ENCODE assay signal across 1 cellular context in the genomic region with DNA sequence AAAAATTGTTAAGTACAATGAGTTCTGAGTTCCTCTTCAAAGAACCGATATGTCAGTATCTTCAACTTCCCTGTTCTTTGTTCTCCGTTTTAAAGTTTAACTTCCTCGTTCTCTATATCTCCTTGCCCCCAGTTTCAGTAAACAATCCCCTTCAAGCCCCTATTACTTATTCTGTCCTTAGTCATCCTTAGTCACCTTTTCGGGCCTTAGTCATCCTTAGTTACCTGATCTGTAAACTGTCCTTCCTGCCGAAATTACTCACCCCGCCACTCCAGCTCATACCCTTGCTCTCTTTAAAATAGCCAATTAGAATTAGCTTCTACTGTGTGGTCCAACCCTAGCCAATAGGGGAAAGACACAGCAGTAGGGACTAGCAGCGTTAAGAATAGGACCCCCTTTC.
TF ChIP-seq lines count a peak whose summit lies in the region.

No MANE protein-coding gene starts in this region.

TF ChIP-seq in SK-N-SH, 30 proteins besides CTCF, POLR2A, EP300 and RAD21 (continued from another document):
- TF ChIP-seq, protein P1, sequence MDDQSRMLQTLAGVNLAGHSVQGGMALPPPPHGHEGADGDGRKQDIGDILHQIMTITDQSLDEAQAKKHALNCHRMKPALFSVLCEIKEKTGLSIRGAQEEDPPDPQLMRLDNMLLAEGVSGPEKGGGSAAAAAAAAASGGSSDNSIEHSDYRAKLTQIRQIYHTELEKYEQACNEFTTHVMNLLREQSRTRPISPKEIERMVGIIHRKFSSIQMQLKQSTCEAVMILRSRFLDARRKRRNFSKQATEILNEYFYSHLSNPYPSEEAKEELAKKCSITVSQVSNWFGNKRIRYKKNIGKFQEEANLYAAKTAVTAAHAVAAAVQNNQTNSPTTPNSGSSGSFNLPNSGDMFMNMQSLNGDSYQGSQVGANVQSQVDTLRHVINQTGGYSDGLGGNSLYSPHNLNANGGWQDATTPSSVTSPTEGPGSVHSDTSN (IDR thresholded peaks at IDR 0.05) = no peak
- TF ChIP-seq RCOR1 (IDR thresholded peaks at IDR 0.05; ENCODE audit: low read length) (no peak), EZH2phosphoT487 (IDR thresholded peaks at IDR 0.05; ENCODE audit: borderline replicate concordance, low read depth) (no peak)
